Comparison of ENCODE assay signal across 8 cellular contexts in genomic region chr6:41577865-41578713, GRCh38. TPM values are rescaled to one million over a fixed set of nuclear protein-coding genes. Genes with fewer than 3 reads are reported as not detected.
DNase-seq lines count a peak whose midpoint lies in the region; ATAC-seq and TF ChIP-seq lines count a peak whose summit lies in the region.

No MANE protein-coding gene starts in this region.

- no peaks in the 10 kb centered on the region; the same call in 1 of the 2 replicates for H3K36me3 ChIP-seq in Panc1 (ENCODE audit: control insufficient read depth, insufficient read depth, low read length)

- DNase-seq in Right ventricle myocardium superior = peak; percentile 43
- no peak for DNase-seq in Right ventricle myocardium inferior (ENCODE audit: missing footprints)
- DNase-seq in Panc1 (ENCODE audit: low read depth, low spot score) = no peak
- DNase-seq in fibroblast of villous mesenchyme (ENCODE audit: low read depth) = peak; percentile 55
- DNase-seq in sciatic nerve (ENCODE audit: low spot score) = no peak
- no peak for DNase-seq in cerebellum (ENCODE audit: low spot score)
- DNase-seq in germinal center (ENCODE audit: low spot score) = no peak
- DNase-seq in HUDEP-2 (lab: John Stamatoyannopoulos, UW; ENCODE audit: unreplicated experiment in 76 of 76) = no peak

- CTCF ChIA-PET in Panc1 (lab: Charles Lee) = interaction anchor here (0.6 kb wide), 1 partner anchor 155 kb away, joined by 3 read pairs; no protein-coding TSS in a partner anchor

- in situ Hi-C loops in Panc1 (cut with HindIII; ENCODE audit: low pct_unique_long_range_greater_than_20kb, low sequenced_read_pairs) = no loop called here

- no peak for TF ChIP-seq CTCF in Panc1 (IDR thresholded peaks at IDR 0.05)
- TF ChIP-seq CTCF in fibroblast of villous mesenchyme (IDR thresholded peaks at IDR 0.05; ENCODE audit: insufficient read depth, low read depth, low read length) = no peak

- BruUV-seq in Panc1 (replicated peaks; lab: Mats Ljungman, UMichigan) = no TSS peak

- H3K9me3 ChIP-seq in Panc1 (ENCODE audit: control insufficient read depth, insufficient read depth, low read depth, low read length) = no peaks in the 10 kb centered on the region

- peaks cover 14% of the 10 kb centered on the region for H3K4me1 ChIP-seq in Panc1 (ENCODE audit: control insufficient read depth, insufficient read depth, low read length)

- POLR2A ChIA-PET in Panc1 (lab: Charles Lee) = no interaction called here

- H3K4me3 ChIP-seq in Panc1 (ENCODE audit: low read depth in 2 of 2, low read length in 2 of 2) (no peak overlapping the region), fibroblast of villous mesenchyme (ENCODE audit: low read depth, low read length) (peak overlapping the region; percentile 30)

- ATAC-seq in Right ventricle myocardium superior (ENCODE audit: poor library complexity) (peak; percentile 26), Right ventricle myocardium inferior (no peak), Panc1 (0 out of 2 replicates have a peak, but pooled peaks have one; percentile 19), sciatic nerve (peak; percentile 58)

- no peaks in the 10 kb centered on the region for H3K27me3 ChIP-seq in Panc1 (ENCODE audit: control insufficient read depth, insufficient read depth, low read length)

- intact Hi-C loops in Right ventricle myocardium superior (cut with DNase I) (no loop called here), Right ventricle myocardium inferior (cut with DNase I) (no loop called here), Panc1 (cut with micrococcal nuclease; ENCODE audit: unreplicated experiment) (no loop called here), sciatic nerve (cut with DNase I) (no loop called here)

- H3K27ac ChIP-seq in Panc1 (ENCODE audit: low read length) = no peak overlapping the region

RNA-seq across cellular contexts. Expression of gene FOXP4, which starts 31.9 kb away (rescaled TPM):
- total RNA-seq in Right ventricle myocardium superior (14.4 TPM), Right ventricle myocardium inferior (13.9 TPM), Panc1 (2021; ENCODE audit: unreplicated experiment) (30.4 TPM), fibroblast of villous mesenchyme (2.2 and 4.5 TPM in 2 replicates), sciatic nerve (39.2 TPM), cerebellum (9.2 TPM)
- 30.8 TPM for polyA plus RNA-seq in Panc1 (2012; ENCODE audit: insufficient read length)

Comparison
In these comparisons a context has a peak if more than half of its experiments do, and no peak if none do; other contexts are left out.
1. DNase-seq: peak in Right ventricle myocardium superior (single experiment) and fibroblast of villous mesenchyme (single experiment); none in Right ventricle myocardium inferior (single experiment), Panc1 (single experiment), sciatic nerve (single experiment), cerebellum (single experiment), germinal center (single experiment) and HUDEP-2 (0 of 76).